28 cellular contexts compared by ENCODE assay signal in genomic region chr9:116877072-116877471, GRCh38.
"Had no signal": no experiment of that assay in that cellular context is flagged by ENCODE, and none has a peak within 500 bp of the region (broad histone marks: within the 10 kb centered on the region; RNA-seq: fewer than 3 reads in every experiment).

No MANE protein-coding gene starts in this region.

- FAIRE-seq: astrocyte, bronchial epithelial cell had no signal

- ATAC-seq: activated CD4-positive, alpha-beta T cell treated with anti-CD3 and anti-CD28 coated beads for 36 hours; activated CD8-positive, alpha-beta T cell treated with anti-CD3 and anti-CD28 coated beads, Interleukin-2, amount 10 ng/mL, durations not matched to agents 7 days and 5 days; activated naive CD4-positive, alpha-beta T cell treated with anti-CD3 and anti-CD28 coated beads, Interleukin-2, amount 50 U/mL, for 72 hours; activated T-cell treated with anti-CD3 and anti-CD28 coated beads, Interleukin-2, amount 50 U/mL, for 4 hours; Panc1 had no signal

- H3K4me3 ChIP-seq: MG63, SJCRH30, SK-N-MC had no signal

- H3K4me1 ChIP-seq: adrenal gland had no signal

- H3K27me3 ChIP-seq: adrenal gland, MG63, SJCRH30 had no signal

- H3K36me3 ChIP-seq: adrenal gland, MG63, SJCRH30, WERI-Rb-1 had no signal

- H3K27ac ChIP-seq: adrenal gland, SJCRH30, SK-N-MC, WERI-Rb-1 had no signal

- DNase-seq: activated CD4-positive, alpha-beta T cell treated with anti-CD3 and anti-CD28 coated beads for 36 hours; activated CD4-positive, alpha-beta T cell treated with anti-CD3 and anti-CD28 coated beads, Interleukin-2, amount 10 ng/mL, durations not matched to agents 7 days and 5 days; activated CD4-positive, alpha-beta T cell treated with anti-CD3 and anti-CD28 coated beads, Interleukin-2, amount 50 U/mL, for 48 hours; activated CD8-positive, alpha-beta T cell treated with anti-CD3 and anti-CD28 coated beads, Interleukin-2, amount 10 ng/mL, durations not matched to agents 7 days and 5 days; activated gamma-delta T cell treated with Interleukin-2 at 50 U/mL for 16 hours; activated naive CD4-positive, alpha-beta T cell treated with anti-CD3 and anti-CD28 coated beads for 36 hours; activated T-cell treated with anti-CD3 and anti-CD28 coated beads, Interleukin-2, amount 50 U/mL, for 4 hours; adrenal gland; caudate nucleus; Kasumi-1; MG63; NCI-H1048; NCI-H1105 treated with DMSO at 0.1 percent for 48 hours; NCI-H1436; NCI-H1694; NCI-H1930; NCI-H2081 treated with DMSO at 0.1 percent for 48 hours; NCI-H345; NCI-H524 treated with DMSO at 0.1 percent for 48 hours; SHP77; SJCRH30; T1000; WERI-Rb-1 had no signal
